8 cellular contexts compared by ENCODE assay signal in the genomic region with DNA sequence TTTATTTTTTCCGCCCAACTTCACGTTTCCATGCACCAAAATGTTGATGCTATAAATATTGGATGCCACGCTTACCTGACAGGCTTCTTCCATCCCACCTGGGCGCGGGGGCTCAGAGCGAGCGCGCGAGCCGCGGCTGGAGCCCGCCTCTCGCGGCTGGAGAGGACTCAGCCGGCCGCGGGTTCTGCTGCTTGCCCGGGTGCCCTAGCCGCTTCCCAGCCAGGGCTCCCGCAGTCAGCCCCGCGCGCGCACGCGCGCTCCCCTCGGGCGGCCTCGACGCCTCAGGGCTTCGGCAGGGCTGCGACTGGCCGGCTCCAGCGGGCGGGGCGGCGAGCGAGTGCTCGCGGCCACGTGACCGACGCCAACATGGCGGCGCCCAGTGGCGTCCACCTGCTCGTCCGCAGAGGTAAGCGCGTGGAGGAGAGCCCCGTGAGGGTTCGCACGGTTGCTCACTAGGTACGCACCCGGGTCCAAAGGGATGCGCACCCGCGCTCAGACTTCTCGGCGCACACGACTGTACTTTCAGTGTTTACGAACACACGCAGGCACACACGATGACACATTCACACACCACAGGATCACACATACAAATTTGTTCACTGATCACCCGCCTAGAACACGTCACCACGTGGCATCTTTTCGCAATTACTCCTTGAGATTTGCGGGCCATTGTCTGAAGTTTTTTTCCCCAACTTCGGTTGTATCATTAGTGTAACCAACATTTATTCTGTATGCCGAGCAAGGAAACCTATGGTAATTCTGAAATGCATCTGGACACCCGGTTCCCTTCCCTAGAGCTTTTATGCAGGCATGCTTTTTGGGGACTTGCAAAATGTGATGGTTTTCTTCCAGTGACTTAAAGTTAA. TPM values are rescaled to one million over a fixed set of nuclear protein-coding genes. Genes with fewer than 3 reads are reported as not detected.
DNase-seq lines count a peak whose midpoint lies in the region; ATAC-seq, FAIRE-seq and TF ChIP-seq lines count a peak whose summit lies in the region.

A gene (plus strand): TSS at position 350 of the 866 bp plus-strand sequence. CDS start 17 bp downstream, at position 367.

- H3K36me3 ChIP-seq in adipocyte (ENCODE audit: control insufficient read depth, insufficient read depth, low read length, severe bottlenecking) (no peaks in the 10 kb centered on the region), heart left ventricle (no peaks in the 10 kb centered on the region)

- no peak for TF ChIP-seq CTCF in heart left ventricle (IDR thresholded peaks at IDR 0.05)
- no peak for TF ChIP-seq CTCF in type B pancreatic cell (conservative IDR thresholded peaks at IDR 0.05)

- peak within 1 kb of the TSS; percentile 89 for H3K9ac ChIP-seq in adipocyte (ENCODE audit: low read length)

- peak within 1 kb of the TSS; percentile 98 for H3K4me3 ChIP-seq in adipocyte (ENCODE audit: low read length)
- peak within 1 kb of the TSS; percentile 37 to 99 (median 80) for H3K4me3 ChIP-seq in heart left ventricle

- H3K4me1 ChIP-seq in adipocyte (ENCODE audit: control insufficient read depth, insufficient read depth, low read length) (peaks cover 13% of the 10 kb centered on the region), heart left ventricle (peaks cover 0 to 14% (median 5%) of the 10 kb centered on the region in 12 donors)

- no peaks in the 10 kb centered on the region for H3K9me3 Mint-ChIP-seq in type B pancreatic cell

- peak; percentile 98 for FAIRE-seq in GM12891 (lab: Jason Lieb, UNC)

- H3K9me3 ChIP-seq in adipocyte (ENCODE audit: control insufficient read depth, low read length) (no peaks in the 10 kb centered on the region), heart left ventricle (no peaks in the 10 kb centered on the region)

- peak within 1 kb of the TSS; percentile 92 for H3K27ac Mint-ChIP-seq in type B pancreatic cell

- no peaks in the 10 kb centered on the region for H3K36me3 Mint-ChIP-seq in type B pancreatic cell

- TF ChIP-seq POLR2A in GM12891 (IDR thresholded peaks at IDR 0.05; ENCODE audit: low read depth, low read length) (peak; percentile 94), heart left ventricle (IDR thresholded peaks at IDR 0.05) (peak in 1 of 2 donors; percentile 74)

- H3K27me3 ChIP-seq in adipocyte (replicated peaks; ENCODE audit: control insufficient read depth, insufficient read depth, low read length) (peaks cover 5% of the 10 kb centered on the region), heart left ventricle (no peaks in the 10 kb centered on the region)

- peaks cover 29% of the 10 kb centered on the region for H3K27me3 Mint-ChIP-seq in type B pancreatic cell

- DNase-seq in GM12891 (ENCODE audit: insufficient read length, low spot score): peak; percentile 95
- peak; percentile 79 to 89 (median 84) for DNase-seq in NCI-H1417 (lab: John Stamatoyannopoulos, UW)
- DNase-seq in SW 1271 (lab: John Stamatoyannopoulos, UW): peak; percentile 65 to 83
- DNase-seq in adipocyte (ENCODE audit: low read depth): peak; percentile 96
- peak; percentile 86 to 95 (median 93) for DNase-seq in heart left ventricle
- DNase-seq in pons (ENCODE audit: low spot score): peak; percentile 90
- peak; percentile 95 for DNase-seq in type B pancreatic cell (ENCODE audit: extremely low spot score, unreplicated experiment)

- H3K4me1 Mint-ChIP-seq in type B pancreatic cell (ENCODE audit: unreplicated experiment): peaks cover 19% of the 10 kb centered on the region

- H3K4me3 Mint-ChIP-seq in type B pancreatic cell: peak within 1 kb of the TSS; percentile 96

- peak within 1 kb of the TSS in 3 of 12 donors; percentile 4 to 44 (median 38) for H3K27ac ChIP-seq in heart left ventricle

- intact Hi-C loops in heart left ventricle (cut with DNase I): loop anchor here in 1 of 10 donors (5.0 kb wide), 1 partner anchor 102 kb away; a partner anchor contains a TSS

- ATAC-seq in HG02798 (IDR thresholded peaks at IDR 0.05; ENCODE audit: poor library complexity, unreplicated experiment) (peak; percentile 99), heart left ventricle (peak; percentile 94 to 100 (median 100))

- 0 to 2% (median 1%) methylated on average over 28 to 73 of the region's 73 CpGs for WGBS in heart left ventricle, 4 donors

TF ChIP-seq in GM12891, 5 proteins besides CTCF, POLR2A, EP300 and RAD21:
- TF ChIP-seq TAF1 (IDR thresholded peaks at IDR 0.05; ENCODE audit: low read depth, low read length): peak; percentile 86; the same call in 1 of the 2 replicates
- peak; percentile 51; the same call in 1 of the 2 replicates for TF ChIP-seq POU2F2 (IDR thresholded peaks at IDR 0.05; ENCODE audit: low read depth, low read length)
- peak; percentile 89 for TF ChIP-seq POLR2AphosphoS5 (IDR thresholded peaks at IDR 0.05; ENCODE audit: low read depth, low read length)
- no peak for TF ChIP-seq PAX5 (IDR thresholded peaks at IDR 0.05; ENCODE audit: insufficient read depth, low read length, severe bottlenecking)
- TF ChIP-seq SPI1 (IDR thresholded peaks at IDR 0.05; ENCODE audit: low read depth, low read length): no peak

RNA-seq across cellular contexts. Expression of the gene that starts here (rescaled TPM):
- polyA plus RNA-seq in GM12891 (2012; ENCODE audit: low read depth, missing spikeins): 4.2 TPM
- total RNA-seq in heart left ventricle: 1 to 10 TPM; 2.9 to 7.0 (median 6.2) TPM
- polyA plus RNA-seq in heart left ventricle: 1 to 10 TPM; 4.3 to 5.3 TPM
- total RNA-seq in type B pancreatic cell (ENCODE audit: low replicate concordance): 2.2 and 10.4 TPM in 2 replicates
